Comparison of ENCODE assay signal across 7 cellular contexts in genomic region chr17:41786227-41787020, GRCh38.
DNase-seq lines count a peak whose midpoint lies in the region; ATAC-seq lines count a peak whose summit lies in the region.

TSS of gene JUP (minus strand) at chr17:41786711. CDS start at chr17:41771854, 14,857 bp downstream.

- H3K27ac ChIP-seq in layer of hippocampus (ENCODE audit: low read depth, low read length): peak within 1 kb of the TSS; percentile 85

- DNase-seq in NCI-H524 (lab: John Stamatoyannopoulos, UW): peak; percentile 94
- DNase-seq in activated CD4-positive, alpha-beta T cell treated with anti-CD3 and anti-CD28 coated beads, Interleukin-2, amount 50 U/mL, for 1 hour: peak; percentile 89
- peak; percentile 95 for DNase-seq in cortex of kidney (lab: John Stamatoyannopoulos, UW)
- DNase-seq in stimulated activated CD4-positive, alpha-beta T cell treated with anti-CD3 and anti-CD28 coated beads, Interleukin-1b, Interleukin-23, amount 100 ng/mL, for 24 hours (ENCODE audit: low read depth in 4 of 4, low spot score in 1 of 4): peak; percentile 51 to 91 (median 80)

- no peaks in the 10 kb centered on the region for H3K27me3 ChIP-seq in layer of hippocampus (ENCODE audit: control insufficient read depth, insufficient read depth, low read length)

- ATAC-seq in GM18511 (IDR thresholded peaks at IDR 0.05; ENCODE audit: unreplicated experiment) (peak; percentile 77), HG03378 (IDR thresholded peaks at IDR 0.05; ENCODE audit: unreplicated experiment) (peak; percentile 64)

Comparison
In these comparisons a context has a peak if more than half of its experiments do, and no peak if none do; other contexts are left out.
1. Peak in every context shown above with its lines: DNase-seq, ATAC-seq and H3K27ac ChIP-seq.